Comparison of ENCODE assay signal across 30 cellular contexts in genomic region chr1:200062143-200062542, GRCh38. TPM values are rescaled to one million over a fixed set of nuclear protein-coding genes. Genes with fewer than 3 reads are reported as not detected.
DNase-seq lines count a peak whose midpoint lies in the region; ATAC-seq, FAIRE-seq and TF ChIP-seq lines count a peak whose summit lies in the region.
"Had no signal": no experiment of that assay in that cellular context is flagged by ENCODE, and none has a peak within 500 bp of the region (broad histone marks: within the 10 kb centered on the region; RNA-seq: fewer than 3 reads in every experiment).

No MANE protein-coding gene starts in this region.

- no peaks in the 10 kb centered on the region for H4K20me1 ChIP-seq in HepG2 (ENCODE audit: insufficient read depth, low read length)
- H4K20me1 ChIP-seq: BLaER1 had no signal

- H3K36me3 ChIP-seq in right lobe of liver, result peaks cover 0 to 13% (median 0%) of the 10 kb centered on the region in 4 donors
- no peaks in the 10 kb centered on the region for H3K36me3 ChIP-seq in HepG2 (replicated peaks in 1 of 2; ENCODE audit: control insufficient read depth in 1 of 2, insufficient read depth in 2 of 2, low read length in 2 of 2)
- H3K36me3 ChIP-seq: BE2C, BLaER1 had no signal

- H3K4me1 ChIP-seq in right lobe of liver, result peaks cover 0 to 7% (median 0%) of the 10 kb centered on the region in 4 donors
- no peaks in the 10 kb centered on the region for H3K4me1 ChIP-seq in HepG2 (ENCODE audit: insufficient read depth, low read length)
- H3K4me1 ChIP-seq: BE2C, BLaER1 had no signal

- H3K79me2 ChIP-seq in HepG2 (ENCODE audit: insufficient read depth, low read length), result no peaks in the 10 kb centered on the region

- FAIRE-seq in HepG2 (lab: Jason Lieb, UNC), result no peak
- FAIRE-seq: A204.1, GM12878, GM12892, GM18507 had no signal

- CTCF ChIA-PET in HepG2 (lab: Yijun Ruan, JAX; ENCODE audit: low intra/inter-chr PET ratio, low total read pairs), result no interaction called here

- no peaks in the 10 kb centered on the region for H3K9me3 ChIP-seq in right lobe of liver
- no peaks in the 10 kb centered on the region for H3K9me3 ChIP-seq in HepG2 (ENCODE audit: low read length)
- H3K9me3 ChIP-seq: BE2C, BLaER1 had no signal

- no peak overlapping the region for H3K9ac ChIP-seq in HepG2 (ENCODE audit: insufficient read depth, low read depth, low read length)
- H3K9ac ChIP-seq: BLaER1 had no signal

- H2AFZ ChIP-seq in HepG2 (ENCODE audit: low read length), result no peak overlapping the region

- TF ChIP-seq EP300 in HepG2 (IDR thresholded peaks at IDR 0.05; ENCODE audit: low read depth in 2 of 2, low read length in 2 of 2), result no peak
- no peak for TF ChIP-seq EP300 in HepG2 (CRISPR knock-in tag; IDR thresholded peaks at IDR 0.05; ENCODE audit: borderline replicate concordance)

- no peak for TF ChIP-seq RAD21 in HepG2 (CRISPR knock-in tag; IDR thresholded peaks at IDR 0.05)

- in situ Hi-C loops in HepG2 (cut with HindIII; ENCODE audit: extremely low pct_ligation_motif_present, low pct_unique_long_range_greater_than_20kb), result no loop called here

- WGBS in right lobe of liver (ENCODE audit: insufficient coverage, low coverage, low lambda C conversion rate, missing lambda C conversion rate), result 40% methylated on average over 1 of the region's 2 CpGs
- 66% methylated on average over 2 of the region's 2 CpGs for WGBS in HepG2 (ENCODE audit: low lambda C conversion rate)

- DNase-seq in right lobe of liver (no peak), HepG2 (ENCODE audit: low spot score) (no peak), dermis microvascular lymphatic vessel endothelial cell (ENCODE audit: low read depth in 2 of 2) (peak; percentile 52 to 75), left lobe of liver (ENCODE audit: low spot score) (no peak), epidermal melanocyte (ENCODE audit: insufficient read length, low spot score) (no peak)
- DNase-seq in effector memory CD8-positive, alpha-beta T cell, result no peak
- DNase-seq: 8988T; ACHN; BE2C; C1 segment of cervical spinal cord; CD4-positive, alpha-beta memory T cell; CD8-positive, alpha-beta memory T cell; COR-L47; DMS 273 treated with DMSO at 0.1 percent for 48 hours; DMS153; DMS53; DMS79; DND-41; EL; GDM1 had no signal

- H3K27me3 Mint-ChIP-seq in effector memory CD8-positive, alpha-beta T cell, result peaks cover 27% of the 10 kb centered on the region in 2 donors

- no peaks in the 10 kb centered on the region for H3K4me1 Mint-ChIP-seq in effector memory CD8-positive, alpha-beta T cell (ENCODE audit: low read depth in 2 of 2)
- H3K4me1 Mint-ChIP-seq: CD14-positive monocyte; CD4-positive, alpha-beta memory T cell; CD8-positive, alpha-beta memory T cell had no signal

- no peak overlapping the region for H3K4me3 Mint-ChIP-seq in effector memory CD8-positive, alpha-beta T cell
- H3K4me3 Mint-ChIP-seq: CD14-positive monocyte; CD4-positive, alpha-beta memory T cell; CD4-positive, CD25-positive, alpha-beta regulatory T cell; CD8-positive, alpha-beta memory T cell had no signal

- no peak overlapping the region for H3K4me3 ChIP-seq in right lobe of liver
- no peak overlapping the region for H3K4me3 ChIP-seq in HepG2 (replicated peaks in 1 of 3; ENCODE audit: insufficient read depth in 1 of 3, low read depth in 2 of 3, low read length in 3 of 3)
- H3K4me3 ChIP-seq: BLaER1, GM12878 had no signal

- ATAC-seq in right lobe of liver (peak; percentile 45 to 66 (median 52)), HepG2 (no peak), left lobe of liver (peak; percentile 31), HG02571 (IDR thresholded peaks at IDR 0.05; ENCODE audit: unreplicated experiment) (no peak)
- no peak for ATAC-seq in effector memory CD8-positive, alpha-beta T cell (replicated peaks)
- ATAC-seq: GM12878 had no signal

- no peak for TF ChIP-seq CTCF in right lobe of liver (IDR thresholded peaks at IDR 0.05)
- no peak for TF ChIP-seq CTCF in HepG2 (CRISPR knock-in tag; IDR thresholded peaks at IDR 0.05)

- no peaks in the 10 kb centered on the region for H3K9me3 Mint-ChIP-seq in effector memory CD8-positive, alpha-beta T cell
- H3K9me3 Mint-ChIP-seq: CD4-positive, alpha-beta memory T cell; CD4-positive, CD25-positive, alpha-beta regulatory T cell; CD8-positive, alpha-beta memory T cell had no signal

- no TSS peak for BruUV-seq in HepG2 (replicated peaks; lab: Mats Ljungman, UMichigan)

- H3K27ac ChIP-seq in right lobe of liver (no peak overlapping the region), HepG2 (ENCODE audit: extremely low read length, insufficient read depth, low read length) (no peak overlapping the region)
- H3K27ac ChIP-seq: BLaER1 had no signal

- POLR2A ChIA-PET in HepG2 (lab: Yijun Ruan, JAX), result no interaction called here

- H3K27ac Mint-ChIP-seq in effector memory CD8-positive, alpha-beta T cell, result no peak overlapping the region
- H3K27ac Mint-ChIP-seq: CD14-positive monocyte; CD4-positive, alpha-beta memory T cell; CD4-positive, CD25-positive, alpha-beta regulatory T cell; CD8-positive, alpha-beta memory T cell had no signal

- TF ChIP-seq POLR2A in right lobe of liver (IDR thresholded peaks at IDR 0.05), result no peak
- TF ChIP-seq POLR2A in HepG2 (IDR thresholded peaks at IDR 0.05; ENCODE audit: insufficient read depth in 1 of 2, low read depth in 2 of 2, low read length in 2 of 2), result no peak

- intact Hi-C loops in right lobe of liver (cut with DNase I) (no loop called here), HepG2 (cut with micrococcal nuclease; ENCODE audit: unreplicated experiment) (no loop called here)

- no peak overlapping the region for H3K4me2 ChIP-seq in HepG2 (ENCODE audit: low read depth, low read length)
- H3K4me2 ChIP-seq: BLaER1 had no signal

- H3K27me3 ChIP-seq in right lobe of liver (no peaks in the 10 kb centered on the region), HepG2 (ENCODE audit: control insufficient read depth in 1 of 2, insufficient read depth in 2 of 2, low read length in 2 of 2) (no peaks in the 10 kb centered on the region)
- H3K27me3 ChIP-seq: BLaER1 had no signal

- H3K36me3 Mint-ChIP-seq in effector memory CD8-positive, alpha-beta T cell (ENCODE audit: insufficient read depth), result no peaks in the 10 kb centered on the region
- H3K36me3 Mint-ChIP-seq: CD14-positive monocyte; CD4-positive, alpha-beta memory T cell; CD4-positive, CD25-positive, alpha-beta regulatory T cell; CD8-positive, alpha-beta memory T cell had no signal

RNA-seq across cellular contexts. Expression of gene NR5A2, which starts 34.6 kb away (rescaled TPM):
- total RNA-seq in right lobe of liver (10 to 100 TPM; 20.4 to 35.0 (median 28.5) TPM), HepG2 (2016; rRNA removed; fragmentation: Illumina TruSeq; extraction: Trizol) (2.8 and 2.9 TPM in 2 replicates), dermis microvascular lymphatic vessel endothelial cell (2.5 and 4.9 TPM in 2 replicates), left lobe of liver (27.9 TPM)
- total RNA-seq in HepG2 (2016; cell fraction: cytosol; rRNA removed; fragmentation: Illumina TruSeq; extraction: Trizol; ENCODE audit: low read depth), result 1.1 and 1.9 TPM in 2 replicates
- 2.4 and 4.2 TPM in 2 replicates for total RNA-seq in HepG2 (2016; cell fraction: insoluble cytoplasmic fraction; rRNA removed; fragmentation: Illumina TruSeq; extraction: Trizol)
- 1.6 TPM in 2 replicates for total RNA-seq in HepG2 (2016; cell fraction: membrane; rRNA removed; fragmentation: Illumina TruSeq; extraction: Trizol)
- 5.1 and 5.5 TPM in 2 replicates for total RNA-seq in HepG2 (2016; cell fraction: nucleus; rRNA removed; fragmentation: Illumina TruSeq; extraction: Trizol)
- 0.12 and 0.24 TPM in 2 replicates for polyA plus RNA-seq in HepG2 (2011; rRNA removed)
- polyA plus RNA-seq in HepG2 (2011; cell fraction: cytosol; rRNA removed), result 0.08 and 0.19 TPM in 2 replicates
- polyA plus RNA-seq in HepG2 (2011; cell fraction: nucleus; rRNA removed), result 0.32 and 0.33 TPM in 2 replicates
- polyA plus RNA-seq in HepG2 (2012), result 0.12 and 0.17 TPM in 2 replicates
- 0.09 and 0.17 TPM in 2 replicates for polyA plus RNA-seq in HepG2 (2016; cell fraction: cytosol; fragmentation: Illumina TruSeq; extraction: Trizol; ENCODE audit: low read depth)
- 2.0 and 2.5 TPM in 2 replicates for polyA plus RNA-seq in HepG2 (2016; cell fraction: insoluble cytoplasmic fraction; fragmentation: Illumina TruSeq; extraction: Trizol; ENCODE audit: low read depth)
- 0.42 and 0.54 TPM in 2 replicates for polyA plus RNA-seq in HepG2 (2016; cell fraction: membrane; fragmentation: Illumina TruSeq; extraction: Trizol; ENCODE audit: low read depth)
- 2.8 and 3.1 TPM in 2 replicates for polyA plus RNA-seq in HepG2 (2016; cell fraction: nucleus; fragmentation: Illumina TruSeq; extraction: Trizol; ENCODE audit: insufficient read depth, low read depth)
- polyA minus RNA-seq in HepG2 (2011; rRNA and poly(A)+ RNA removed; ENCODE audit: low replicate concordance), result 0.10 TPM in 1 of 2 replicates, not detected in the other
- polyA minus RNA-seq in HepG2 (2011; cell fraction: cytosol; rRNA and poly(A)+ RNA removed), result 0.35 and 0.40 TPM in 2 replicates
- polyA minus RNA-seq in HepG2 (2011; cell fraction: nucleus; rRNA and poly(A)+ RNA removed), result 0.99 and 1.4 TPM in 2 replicates
- total RNA-seq: A673; CD4-positive, alpha-beta memory T cell; CD4-positive, CD25-positive, alpha-beta regulatory T cell; CD8-positive, alpha-beta memory T cell; G401 had no signal
- polyA plus RNA-seq: CD4-positive, alpha-beta memory T cell; CD4-positive, CD25-positive, alpha-beta regulatory T cell; CD8-positive, alpha-beta memory T cell had no signal

Comparison
In these comparisons a context has a peak if more than half of its experiments do, and no peak if none do; other contexts are left out.
1. ATAC-seq: peak in right lobe of liver (4 of 4) and left lobe of liver (single experiment); none in HepG2 (single experiment), HG02571 (single experiment) and effector memory CD8-positive, alpha-beta T cell (single experiment).
2. DNase-seq: peak in dermis microvascular lymphatic vessel endothelial cell (2 of 2); none in right lobe of liver (0 of 3), HepG2 (single experiment), left lobe of liver (single experiment), epidermal melanocyte (single experiment) and effector memory CD8-positive, alpha-beta T cell (0 of 3).